Comparison of ENCODE assay signal across 22 cellular contexts in the genomic region with DNA sequence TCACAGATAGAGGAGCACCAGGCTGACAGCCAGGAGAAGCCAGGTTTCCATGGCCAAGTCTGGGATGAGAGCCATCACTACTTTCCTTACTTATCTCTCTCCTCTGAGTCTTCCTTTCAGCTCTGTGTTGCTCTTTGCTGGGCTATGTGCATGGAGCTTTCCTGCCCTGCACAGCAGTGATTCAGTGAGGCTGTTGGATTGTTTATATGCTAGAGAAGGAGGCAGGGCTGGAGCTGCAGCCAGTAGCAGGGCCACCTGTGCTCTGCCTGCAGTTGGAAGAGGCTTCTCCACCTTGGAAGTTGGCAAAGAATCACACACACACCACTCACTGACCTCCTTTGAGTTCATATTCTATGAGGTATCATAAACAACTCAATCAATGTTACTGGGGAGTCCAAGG. TPM values are rescaled to one million over a fixed set of nuclear protein-coding genes. Genes with fewer than 3 reads are reported as not detected.
DNase-seq lines count a peak whose midpoint lies in the region; ATAC-seq, FAIRE-seq and TF ChIP-seq lines count a peak whose summit lies in the region.
"Had no signal": no experiment of that assay in that cellular context is flagged by ENCODE, and none has a peak within 500 bp of the region (broad histone marks: within the 10 kb centered on the region; RNA-seq: fewer than 3 reads in every experiment).

A gene (minus strand): TSS at position 178 of the 400 bp plus-strand sequence. CDS start 103 bp downstream, at position 75.

- peak; percentile 67 for ATAC-seq in omental fat pad (ENCODE audit: low FRiP score)
- ATAC-seq: A549, PC-3 had no signal

- in situ Hi-C loops in transverse colon (cut with MboI; ENCODE audit: low pct_ligation_motif_present in 1 of 4, low pct_unique_long_range_greater_than_20kb in 1 of 4, low sequenced_read_pairs in 3 of 4) = no loop called here

- no peaks in the 10 kb centered on the region for H3K36me3 ChIP-seq in Peyer's patch
- no peaks in the 10 kb centered on the region for H3K36me3 ChIP-seq in transverse colon
- H3K36me3 ChIP-seq in kidney (ENCODE audit: control insufficient read depth in 1 of 2, insufficient read depth in 2 of 2, low read length in 2 of 2) = no peaks in the 10 kb centered on the region

- TF ChIP-seq CTCF in Peyer's patch (IDR thresholded peaks at IDR 0.05) (no peak), fibroblast of mammary gland (conservative IDR thresholded peaks at IDR 0.05; ENCODE audit: control insufficient read depth, insufficient read depth, low read depth, low read length) (no peak), omental fat pad (IDR thresholded peaks at IDR 0.05) (no peak), transverse colon (IDR thresholded peaks at IDR 0.05) (no peak), kidney (IDR thresholded peaks at IDR 0.05; ENCODE audit: borderline replicate concordance, extremely low read depth, insufficient read depth) (no peak)

- H3K9me3 ChIP-seq in Peyer's patch (no peaks in the 10 kb centered on the region), transverse colon (no peaks in the 10 kb centered on the region), kidney (ENCODE audit: control insufficient read depth in 1 of 2, low read length in 2 of 2) (no peaks in the 10 kb centered on the region)
- H3K9me3 ChIP-seq: A549 had no signal

- peak; percentile 94 to 96 for TF ChIP-seq POLR2A in Peyer's patch (IDR thresholded peaks at IDR 0.05)
- no peak for TF ChIP-seq POLR2A in transverse colon (IDR thresholded peaks at IDR 0.05)

- H3K4me1 ChIP-seq in Peyer's patch (peaks cover 0 to 19% (median 4%) of the 10 kb centered on the region in 4 donors), transverse colon (peaks cover 0 to 9% (median 0%) of the 10 kb centered on the region in 4 donors), kidney (ENCODE audit: control insufficient read depth in 1 of 2, insufficient read depth in 1 of 2, low read depth in 1 of 2, low read length in 2 of 2) (no peaks in the 10 kb centered on the region)
- H3K4me1 ChIP-seq: A549 had no signal

- H3K4me3 ChIP-seq in Peyer's patch (peak within 1 kb of the TSS in 2 of 4 donors; percentile 36 to 52), fibroblast of mammary gland (ENCODE audit: control insufficient read depth, low read depth, low read length) (no peak within 1 kb of the TSS), transverse colon (no peak within 1 kb of the TSS), kidney (ENCODE audit: low read length in 2 of 2) (no peak within 1 kb of the TSS)
- H3K4me3 ChIP-seq: A549 had no signal

- TF ChIP-seq EP300 in transverse colon (IDR thresholded peaks at IDR 0.05; ENCODE audit: low read depth) = no peak

- H3K27me3 ChIP-seq in Peyer's patch (no peaks in the 10 kb centered on the region), transverse colon (no peaks in the 10 kb centered on the region)

- FAIRE-seq in kidney (lab: Jason Lieb, UNC) = no peak
- FAIRE-seq: A549, GM19239, H1 had no signal

- H3K27ac ChIP-seq in Peyer's patch = peak within 1 kb of the TSS in 3 of 4 donors; percentile 46 to 85 (median 69)
- H3K27ac ChIP-seq in transverse colon = no peak within 1 kb of the TSS
- no peak within 1 kb of the TSS for H3K27ac ChIP-seq in kidney (ENCODE audit: low read depth in 2 of 2, low read length in 2 of 2)
- H3K27ac ChIP-seq: A549, RWPE1 had no signal

- no peak within 1 kb of the TSS for H3K9ac ChIP-seq in kidney (ENCODE audit: low read length in 2 of 2)

- intact Hi-C loops in transverse colon (cut with DNase I; ENCODE audit: low total_unique reads) = no loop called here
- intact Hi-C loops in kidney (cut with DNase I) = no loop called here

- peak in 2 of 3 donors; percentile 75 to 76 for DNase-seq in Peyer's patch
- peak; percentile 14 for DNase-seq in fibroblast of mammary gland (ENCODE audit: low read depth)
- no peak for DNase-seq in omental fat pad (ENCODE audit: low spot score)
- peak; percentile 17 for DNase-seq in transverse colon
- no peak for DNase-seq in NCI-H1436 treated with DMSO at 0.1 percent for 48 hours (lab: John Stamatoyannopoulos, UW)
- no peak for DNase-seq in CD1c-positive myeloid dendritic cell (ENCODE audit: extremely low spot score)
- DNase-seq in kidney = no peak
- DNase-seq: CD4-positive, alpha-beta memory T cell; DMS153; GF-D8; KBM-7; NCI-H1417 treated with DMSO at 0.1 percent for 48 hours; NCI-H1930; NCI-H345; NCI-H524 treated with DMSO at 0.1 percent for 48 hours; PC-3; SIG-M5 had no signal

RNA-seq across cellular contexts. Expression of the gene that starts here (rescaled TPM):
- total RNA-seq in Peyer's patch (1,000 to 10,000 TPM in 1 of 4 donors, 100 to 1,000 TPM in 2, 10 to 100 TPM in 1; 16.5 to 3,180 (median 690) TPM), omental fat pad (1 to 10 TPM in 1 of 4 donors, under 1 TPM in 1, not detected in 2; 0.60 to 1.8 TPM), transverse colon (10 to 100 TPM in 3 of 4 donors, not detected in 1; 10.0 to 44.9 (median 22.1) TPM), kidney (not detected)
- 0.37 TPM for polyA plus RNA-seq in kidney (ENCODE audit: insufficient read depth, low read depth, low replicate concordance)
- total RNA-seq: CD4-positive, alpha-beta memory T cell; H1; PC-3 had no signal
- polyA plus RNA-seq: BJ; CD4-positive, alpha-beta memory T cell; H1 had no signal

Comparison
In these comparisons a context has a peak if more than half of its experiments do, and no peak if none do; other contexts are left out.
1. DNase-seq: peak in Peyer's patch (2 of 3), fibroblast of mammary gland (single experiment) and transverse colon (single experiment); none in omental fat pad (single experiment), NCI-H1436 treated with DMSO at 0.1 percent for 48 hours (single experiment), CD1c-positive myeloid dendritic cell (single experiment) and kidney (single experiment).
2. H3K27ac ChIP-seq: peak in Peyer's patch (3 of 4); none in transverse colon (0 of 4) and kidney (0 of 2).